1 cellular context compared by ENCODE assay signal in the genomic region with DNA sequence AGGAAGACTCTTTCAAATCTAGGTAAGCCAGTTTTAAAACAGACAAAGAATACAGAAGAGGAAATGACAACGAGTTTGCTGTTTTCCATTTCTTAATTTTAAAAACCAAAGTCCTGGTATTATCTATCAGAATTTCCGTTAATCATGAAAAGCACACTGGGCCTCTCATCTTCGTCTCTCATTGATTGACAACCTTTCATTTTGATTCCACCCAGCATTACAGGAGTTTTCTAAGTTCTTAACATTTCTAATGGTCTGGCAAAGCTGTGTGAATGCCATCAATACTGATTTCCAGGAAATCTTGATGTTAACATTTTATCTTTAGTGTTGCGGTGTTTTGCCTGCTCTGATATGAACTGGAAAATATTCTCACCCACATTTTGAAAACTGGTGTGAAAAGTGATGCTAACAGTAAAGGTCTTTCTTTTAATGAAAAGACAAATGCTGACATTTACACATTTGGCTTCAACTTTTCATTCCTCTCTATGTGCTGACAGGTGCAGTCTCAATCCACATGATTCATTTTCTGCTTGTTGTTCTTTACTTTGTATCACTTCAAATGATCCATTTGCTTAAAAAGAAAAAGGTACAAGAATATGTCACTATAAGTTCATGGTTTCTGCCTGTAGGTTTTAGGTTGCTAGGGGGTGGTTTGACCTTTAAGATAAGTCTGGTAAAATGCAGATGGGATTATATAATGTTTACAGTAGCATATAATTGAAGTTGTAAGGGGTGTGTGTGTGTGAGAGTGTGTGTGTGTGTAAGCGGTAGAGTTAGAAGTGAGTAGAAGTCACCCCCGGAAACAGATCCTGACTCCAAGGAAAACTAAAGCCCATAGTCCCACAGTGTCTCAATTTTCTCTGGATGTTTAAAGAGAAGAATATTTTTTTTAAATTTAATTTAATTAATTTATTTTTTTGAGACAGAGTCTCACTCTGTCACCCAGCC.
TF ChIP-seq lines count a peak whose summit lies in the region.

No MANE protein-coding gene starts in this region.

TF ChIP-seq in neural cell, 6 proteins besides CTCF, POLR2A, EP300 and RAD21:
- TF ChIP-seq MXI1 (conservative IDR thresholded peaks at IDR 0.05; ENCODE audit: poor library complexity, severe bottlenecking) (no peak), EZH2 (IDR thresholded peaks at IDR 0.05; ENCODE audit: borderline replicate concordance, insufficient read depth, low read length, poor library complexity, severe bottlenecking) (no peak)
